Comparison of ENCODE assay signal across 25 cellular contexts in genomic region chr9:76087978-76088377, GRCh38.
"Had no signal": no experiment of that assay in that cellular context is flagged by ENCODE, and none has a peak within 500 bp of the region (broad histone marks: within the 10 kb centered on the region; RNA-seq: fewer than 3 reads in every experiment).

No MANE protein-coding gene starts in this region.

- DNase-seq: activated B cell treated with CpG ODN at 0.5 μM for 24 hours; activated CD4-positive, alpha-beta memory T cell treated with anti-CD3 and anti-CD28 coated beads for 36 hours; activated CD4-positive, alpha-beta T cell treated with anti-CD3 and anti-CD28 coated beads for 4 hours; activated CD4-positive, alpha-beta T cell treated with anti-CD3 and anti-CD28 coated beads, Interleukin-2, amount 50 U/mL, for 1 hour; activated CD4-positive, CD25-positive, alpha-beta regulatory T cell treated with anti-CD3 and anti-CD28 coated beads, Interleukin-2, amount 50 U/mL, for 72 hours; activated CD8-positive, alpha-beta memory T cell treated with anti-CD3 and anti-CD28 coated beads, Interleukin-2, amount 50 U/mL, for 4 hours; activated gamma-delta T cell treated with Interleukin-2 at 50 U/mL for 16 hours; activated naive CD4-positive, alpha-beta T cell treated with anti-CD3 and anti-CD28 coated beads for 36 hours; activated T-cell treated with anti-CD3 and anti-CD28 coated beads for 4 hours; activated T-cell treated with anti-CD3 and anti-CD28 coated beads, Interleukin-2, amount 50 U/mL, for 4 hours; adrenal gland; body of pancreas; NCI-H1105 treated with DMSO at 0.1 percent for 48 hours; NCI-H1436; NCI-H187; NCI-H2081 treated with DMSO at 0.1 percent for 48 hours; NCI-H524 treated with DMSO at 0.1 percent for 48 hours; PC-9; Right ventricle myocardium superior; T-cell; T-helper 2 cell; T-helper 9 cell had no signal

- H3K27ac ChIP-seq: adrenal gland, body of pancreas, breast epithelium, KMS-11, PC-9, VCaP had no signal

- H3K36me3 ChIP-seq: adrenal gland, breast epithelium had no signal

- H2AFZ ChIP-seq: PC-9 had no signal

- H3K9me3 ChIP-seq: adrenal gland, body of pancreas, breast epithelium had no signal

- H3K27me3 ChIP-seq: adrenal gland, body of pancreas, breast epithelium had no signal

- H3K9ac ChIP-seq: KMS-11 had no signal

- H3K4me2 ChIP-seq: KMS-11, PC-9 had no signal

- H3K4me3 ChIP-seq: adrenal gland, body of pancreas, breast epithelium, PC-9 had no signal

- H3K4me1 ChIP-seq: adrenal gland, body of pancreas, breast epithelium had no signal
